Comparison of ENCODE assay signal across 8 cellular contexts in the genomic region with DNA sequence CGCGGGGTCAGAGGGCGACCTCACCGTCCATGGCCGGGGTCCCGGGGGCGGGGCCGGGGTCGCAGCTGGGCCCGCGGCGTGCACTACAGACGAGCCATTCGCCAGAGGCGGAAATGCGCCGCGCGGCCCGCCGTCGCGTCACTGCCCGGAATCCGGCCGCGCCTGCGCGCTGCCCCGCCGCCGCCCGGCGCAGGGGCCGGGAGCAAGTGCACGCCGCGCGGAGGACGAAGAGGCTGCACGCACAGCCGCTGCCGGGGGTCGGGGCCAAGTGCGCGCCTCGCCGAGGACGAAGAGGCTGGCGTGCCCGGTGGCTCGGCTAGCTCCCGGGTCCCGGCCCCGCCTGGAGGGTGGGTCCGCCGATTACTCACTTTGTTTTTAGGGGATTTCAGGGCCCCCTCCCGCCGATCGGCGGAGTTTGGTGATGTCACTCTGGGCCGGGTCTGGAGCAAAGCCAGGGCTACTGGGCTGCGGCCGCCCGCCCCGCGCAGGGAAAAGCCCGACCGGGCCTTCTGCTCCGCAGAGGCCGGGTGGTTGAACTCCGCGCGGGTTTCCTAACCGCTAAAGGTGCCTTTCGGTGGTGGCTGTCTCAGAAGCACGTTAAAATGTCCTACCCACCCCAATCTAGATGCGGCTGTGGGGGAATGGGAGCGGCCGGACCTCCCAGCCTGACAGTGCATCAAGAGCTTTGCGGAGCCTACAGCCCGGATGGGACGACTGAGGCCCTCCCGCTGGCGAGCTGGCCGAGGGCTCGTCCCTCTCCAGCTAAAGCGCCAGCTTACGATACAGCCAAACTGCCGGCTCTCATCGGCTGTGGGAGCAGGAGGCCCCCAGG. TPM values are rescaled to one million over a fixed set of nuclear protein-coding genes. Genes with fewer than 3 reads are reported as not detected.
DNase-seq lines count a peak whose midpoint lies in the region; ATAC-seq and TF ChIP-seq lines count a peak whose summit lies in the region.

A gene (minus strand): TSS at position 115 of the 832 bp plus-strand sequence. CDS start 84 bp downstream, at position 31.

- H3K9me3 ChIP-seq in adipocyte (ENCODE audit: control insufficient read depth, low read length) = no peaks in the 10 kb centered on the region
- no peaks in the 10 kb centered on the region for H3K9me3 ChIP-seq in upper lobe of left lung

- H3K36me3 ChIP-seq in adipocyte (ENCODE audit: control insufficient read depth, insufficient read depth, low read length, severe bottlenecking) = peaks cover 32% of the 10 kb centered on the region
- H3K36me3 ChIP-seq in upper lobe of left lung = peaks cover 21 to 36% (median 25%) of the 10 kb centered on the region in 4 donors

- TF ChIP-seq CTCF in upper lobe of left lung (IDR thresholded peaks at IDR 0.05) = peak in 3 of 6 experiments; percentile 57 to 75 (median 59)

- intact Hi-C loops in cardiac septum (cut with DNase I) (loop anchor here (1.0 to 2.0 kb wide), 2 partner anchors 10 to 48 kb away; a partner anchor contains a TSS), posterior vena cava (cut with DNase I) (no loop called here)

- TF ChIP-seq POLR2A in GM10847 (IDR thresholded peaks at IDR 0.05; ENCODE audit: extremely low read depth, insufficient read length) (peak; percentile 64), upper lobe of left lung (IDR thresholded peaks at IDR 0.05) (peak in 3 of 4 donors; percentile 58 to 89 (median 80))

- peak within 1 kb of the TSS; percentile 93 for H3K9ac ChIP-seq in adipocyte (ENCODE audit: low read length)

- no peaks in the 10 kb centered on the region for H3K27me3 ChIP-seq in adipocyte (replicated peaks; ENCODE audit: control insufficient read depth, insufficient read depth, low read length)
- no peaks in the 10 kb centered on the region for H3K27me3 ChIP-seq in upper lobe of left lung

- DNase-seq in NCI-H1048 (lab: John Stamatoyannopoulos, UW) = peak; percentile 77
- peak; percentile 82 for DNase-seq in T follicular helper cell (ENCODE audit: low read depth)
- DNase-seq in adipocyte (ENCODE audit: low read depth) = peak; percentile 98
- peak; percentile 96 for DNase-seq in cardiac septum (ENCODE audit: low spot score)
- peak; percentile 99 for DNase-seq in posterior vena cava (ENCODE audit: low spot score)
- peak; percentile 89 to 98 for DNase-seq in upper lobe of left lung

- TF ChIP-seq EP300 in upper lobe of left lung (IDR thresholded peaks at IDR 0.05) = no peak

- ATAC-seq in HG02571 (IDR thresholded peaks at IDR 0.05; ENCODE audit: unreplicated experiment) (peak; percentile 82), upper lobe of left lung (ENCODE audit: low FRiP score in 2 of 2) (peak; percentile 95)

- peak within 1 kb of the TSS; percentile 88 for H3K4me3 ChIP-seq in adipocyte (ENCODE audit: low read length)
- peak within 1 kb of the TSS; percentile 81 to 86 (median 82) for H3K4me3 ChIP-seq in upper lobe of left lung

- H3K4me1 ChIP-seq in adipocyte (ENCODE audit: control insufficient read depth, insufficient read depth, low read length) = peaks cover 22% of the 10 kb centered on the region
- peaks cover 23 to 43% (median 34%) of the 10 kb centered on the region in 4 donors for H3K4me1 ChIP-seq in upper lobe of left lung

- H3K27ac ChIP-seq in upper lobe of left lung = peak within 1 kb of the TSS; percentile 98 to 99 (median 99)

- 0% methylated on average over 7 to 50 of the region's 91 CpGs for WGBS in upper lobe of left lung, 2 donors

RNA-seq across cellular contexts. Expression of the gene that starts here (rescaled TPM):
- total RNA-seq in cardiac septum = 45.0 TPM
- total RNA-seq in posterior vena cava = 10 to 100 TPM; 57.6 to 80.8 TPM
- total RNA-seq in upper lobe of left lung = 10 to 100 TPM; 42.9 to 86.8 (median 58.7) TPM

Comparison
In these comparisons a context has a peak if more than half of its experiments do, and no peak if none do; other contexts are left out.
1. Peak in every context shown above with its lines: DNase-seq, ATAC-seq, H3K4me3 ChIP-seq and H3K27ac ChIP-seq.